In genomic region chr17:69437475-69437874, GRCh38 we compare ENCODE assay signal across 31 cellular contexts.
"Had no signal": no experiment of that assay in that cellular context is flagged by ENCODE, and none has a peak within 500 bp of the region (broad histone marks: within the 10 kb centered on the region; RNA-seq: fewer than 3 reads in every experiment).

No MANE protein-coding gene starts in this region.

- H3K4me1 ChIP-seq: foreskin keratinocyte had no signal

- H3K9me3 ChIP-seq: colonic mucosa, gastrocnemius medialis had no signal

- H3K27me3 ChIP-seq: body of pancreas, cardiac muscle cell, colonic mucosa, foreskin keratinocyte, gastrocnemius medialis, heart left ventricle had no signal

- H3K36me3 ChIP-seq: cardiac muscle cell, colonic mucosa, gastrocnemius medialis, heart left ventricle had no signal

- H3K27ac ChIP-seq: body of pancreas, cardiac muscle cell, colonic mucosa, foreskin keratinocyte, heart left ventricle had no signal

- FAIRE-seq: endometrium, endothelial cell of umbilical vein had no signal

- ATAC-seq: activated CD4-positive, alpha-beta T cell treated with anti-CD3 and anti-CD28 coated beads for 36 hours; activated CD8-positive, alpha-beta memory T cell treated with anti-CD3 and anti-CD28 coated beads, Interleukin-2, amount 10 ng/mL, durations not matched to agents 7 days and 5 days; activated CD8-positive, alpha-beta T cell treated with anti-CD3 and anti-CD28 coated beads, Interleukin-2, amount 10 ng/mL, durations not matched to agents 7 days and 5 days; activated naive CD4-positive, alpha-beta T cell treated with anti-CD3 and anti-CD28 coated beads, Interleukin-2, amount 50 U/mL, for 72 hours; body of pancreas; esophagus mucosa; foreskin keratinocyte; gastrocnemius medialis; heart left ventricle had no signal

- H3K4me3 ChIP-seq: body of pancreas, cardiac muscle cell, colonic mucosa, gastrocnemius medialis, heart left ventricle had no signal

- DNase-seq: activated CD4-positive, alpha-beta memory T cell treated with anti-CD3 and anti-CD28 coated beads for 36 hours; activated CD4-positive, alpha-beta T cell treated with anti-CD3 and anti-CD28 coated beads for 36 hours; activated CD4-positive, alpha-beta T cell treated with anti-CD3 and anti-CD28 coated beads, Interleukin-2, amount 10 ng/mL, durations not matched to agents 24 days and 14 days; activated CD4-positive, CD25-positive, alpha-beta regulatory T cell; activated CD4-positive, CD25-positive, alpha-beta regulatory T cell treated with anti-CD3 and anti-CD28 coated beads, Interleukin-2, amount 50 U/mL, for 72 hours; activated CD8-positive, alpha-beta memory T cell treated with anti-CD3 and anti-CD28 coated beads, Interleukin-2, amount 10 ng/mL, durations not matched to agents 7 days and 5 days; activated CD8-positive, alpha-beta memory T cell treated with anti-CD3 and anti-CD28 coated beads, Interleukin-2, amount 50 U/mL, for 4 hours; activated CD8-positive, alpha-beta T cell treated with anti-CD3 and anti-CD28 coated beads, Interleukin-2, amount 10 ng/mL, durations not matched to agents 7 days and 5 days; activated effector memory CD4-positive, alpha-beta T cell treated with anti-CD3 and anti-CD28 coated beads, Interleukin-2, amount 50 U/mL, for 16 hours; activated naive CD4-positive, alpha-beta T cell; activated naive CD4-positive, alpha-beta T cell treated with anti-CD3 and anti-CD28 coated beads, Interleukin-2, amount 10 ng/mL, durations not matched to agents 7 days and 5 days; activated naive CD8-positive, alpha-beta T cell treated with anti-CD3 and anti-CD28 coated beads, Interleukin-2, amount 10 ng/mL, durations not matched to agents 7 days and 5 days; activated T-cell treated with anti-CD3 and anti-CD28 coated beads, Interleukin-2, amount 50 U/mL, for 1 hour; activated T-cell treated with anti-CD3 and anti-CD28 coated beads, Interleukin-2, amount 50 U/mL, for 48 hours; amygdala; aorta; body of pancreas; central memory CD4-positive, alpha-beta T cell; cerebellar nuclear complex; colonic mucosa; effector CD8-positive, alpha-beta T cell; gastrocnemius medialis; glutamatergic neuron; heart left ventricle; T-helper 2 cell had no signal
